Comparison of ENCODE assay signal across 1 cellular context in genomic region chr14:67619446-67620216, GRCh38.
TF ChIP-seq lines count a peak whose summit lies in the region.

Gene ARG2, plus strand, starts transcription at chr14:67619920. Its CDS starts 58 bp downstream, at chr14:67619978.

TF ChIP-seq in K562, 482 proteins besides CTCF, POLR2A, EP300 and RAD21 (continued from another document and continues in another):
- TF ChIP-seq E2F8 (IDR thresholded peaks at IDR 0.05; ENCODE audit: low read depth, partially characterized antibody) (peak; percentile 19), L3MBTL2 (IDR thresholded peaks at IDR 0.05) (peak; percentile 66; the same call in 1 of the 2 replicates), HSF4 (CRISPR knock-in tag; IDR thresholded peaks at IDR 0.05; ENCODE audit: borderline replicate concordance) (no peak), ZFX (CRISPR knock-in tag; IDR thresholded peaks at IDR 0.05) (peak; percentile 93), ZNF431 (CRISPR knock-in tag; IDR thresholded peaks at IDR 0.05) (no peak), PRPF4 (IDR thresholded peaks at IDR 0.05; ENCODE audit: insufficient read depth, low read depth, low read length, poor library complexity, severe bottlenecking) (no peak), SMARCE1 (IDR thresholded peaks at IDR 0.05) (0 out of 2 replicates have a peak, but pooled peaks have one; percentile 28), HMGN3 (IDR thresholded peaks at IDR 0.05; ENCODE audit: borderline replicate concordance, extremely low read depth, insufficient read length, low read depth, low read length) (peak; percentile 49), CXXC5 (CRISPR knock-in tag; IDR thresholded peaks at IDR 0.05) (peak; percentile 90), NCOA2 (IDR thresholded peaks at IDR 0.05; ENCODE audit: partially characterized antibody in 2 of 2) (no peak), LEF1 (IDR thresholded peaks at IDR 0.05) (peak; percentile 17; the same call in 1 of the 2 replicates), MTA1 (IDR thresholded peaks at IDR 0.05; ENCODE audit: borderline replicate concordance) (0 out of 2 replicates have a peak, but pooled peaks have one; percentile 22), CTBP1 (IDR thresholded peaks at IDR 0.05; ENCODE audit: borderline replicate concordance) (peak; percentile 83), RBFOX2 (IDR thresholded peaks at IDR 0.05; ENCODE audit: low read depth, low read length) (peak; percentile 93), JUN (IDR thresholded peaks at IDR 0.05; ENCODE audit: borderline replicate concordance, low read depth, low read length) (peak; percentile 99), JUN (CRISPR knock-in tag; IDR thresholded peaks at IDR 0.05; ENCODE audit: borderline replicate concordance) (peak; percentile 72; the same call in 1 of the 2 replicates), HDAC1 (IDR thresholded peaks at IDR 0.05) (0 out of 4 replicates have a peak, but pooled peaks of 1 of the 2 experiments have one; percentile 29), CEBPZ (IDR thresholded peaks at IDR 0.05; ENCODE audit: borderline replicate concordance, low read depth, low read length) (no peak), NR2C1 (IDR thresholded peaks at IDR 0.05) (no peak), NR2C1 (tag; IDR thresholded peaks at IDR 0.05) (no peak), CBX2 (IDR thresholded peaks at IDR 0.05; ENCODE audit: insufficient read depth, low read length, poor library complexity, severe bottlenecking) (no peak), PRDM10 (IDR thresholded peaks at IDR 0.05; ENCODE audit: partially characterized antibody) (peak; percentile 26), SOX6 (IDR thresholded peaks at IDR 0.05) (0 out of 2 replicates have a peak, but pooled peaks have one; percentile 8), SRSF7 (optimal IDR thresholded peaks at IDR 0.05; ENCODE audit: low read depth, low read length) (no peak), ZNF232 (CRISPR knock-in tag; IDR thresholded peaks at IDR 0.05) (no peak), KHSRP (IDR thresholded peaks at IDR 0.05) (peak; percentile 92), RB1 (IDR thresholded peaks at IDR 0.05; ENCODE audit: low read depth) (peak; percentile 59; the same call in 1 of the 2 replicates), ZBTB9 (CRISPR knock-in tag; IDR thresholded peaks at IDR 0.05) (no peak), SUPT5H (IDR thresholded peaks at IDR 0.05) (peak; percentile 71), JUND (IDR thresholded peaks at IDR 0.05; ENCODE audit: borderline replicate concordance, low read depth, low read length) (peak; percentile 99), JUND (tag; IDR thresholded peaks at IDR 0.05; ENCODE audit: borderline replicate concordance, low read depth, low read length) (peak; percentile 97), TAF9B (IDR thresholded peaks at IDR 0.05; ENCODE audit: partially characterized antibody) (peak; percentile 87), UBTF (IDR thresholded peaks at IDR 0.05; ENCODE audit: borderline replicate concordance in 1 of 2, low read depth in 2 of 2, low read length in 2 of 2) (0 out of 4 replicates have a peak, but pooled peaks of 1 of the 2 experiments have one; percentile 44), SP1 (CRISPR knock-in tag; IDR thresholded peaks at IDR 0.05) (peak; percentile 87), POLR2B (IDR thresholded peaks at IDR 0.05; ENCODE audit: low read depth, partially characterized antibody) (peak; percentile 63), ATF7 (IDR thresholded peaks at IDR 0.05) (peak; percentile 100), TFAP4 (CRISPR knock-in tag; IDR thresholded peaks at IDR 0.05; ENCODE audit: borderline replicate concordance) (peak; percentile 86), FOSL1 (tag; conservative IDR thresholded peaks at IDR 0.05) (peak; percentile 73), CCNT2 (IDR thresholded peaks at IDR 0.05; ENCODE audit: borderline replicate concordance, extremely low read depth, insufficient read length, low read depth, low read length) (peak; percentile 84), NCOA1 (IDR thresholded peaks at IDR 0.05; ENCODE audit: low read depth) (peak; percentile 56; the same call in 1 of the 2 replicates), ZFP1 (CRISPR knock-in tag; IDR thresholded peaks at IDR 0.05) (no peak), SNIP1 (IDR thresholded peaks at IDR 0.05; ENCODE audit: low read depth) (no peak), ZBTB34 (CRISPR knock-in tag; IDR thresholded peaks at IDR 0.05) (no peak), GABPA (tag; conservative IDR thresholded peaks at IDR 0.05; ENCODE audit: low read depth) (peak; percentile 41; the same call in 1 of the 2 replicates), ZEB2 (IDR thresholded peaks at IDR 0.05) (peak; percentile 73), MNT (conservative IDR thresholded peaks at IDR 0.05) (peak; percentile 79 to 92), NBN (IDR thresholded peaks at IDR 0.05; ENCODE audit: low read depth) (peak; percentile 99), ZNF589 (CRISPR knock-in tag; IDR thresholded peaks at IDR 0.05; ENCODE audit: low read depth) (0 out of 2 replicates have a peak, but pooled peaks have one; percentile 56), PHF8 (IDR thresholded peaks at IDR 0.05; ENCODE audit: borderline replicate concordance, low read length) (peak; percentile 56; the same call in 1 of the 2 replicates)
